Comparison of ENCODE assay signal across 12 cellular contexts in the genomic region with DNA sequence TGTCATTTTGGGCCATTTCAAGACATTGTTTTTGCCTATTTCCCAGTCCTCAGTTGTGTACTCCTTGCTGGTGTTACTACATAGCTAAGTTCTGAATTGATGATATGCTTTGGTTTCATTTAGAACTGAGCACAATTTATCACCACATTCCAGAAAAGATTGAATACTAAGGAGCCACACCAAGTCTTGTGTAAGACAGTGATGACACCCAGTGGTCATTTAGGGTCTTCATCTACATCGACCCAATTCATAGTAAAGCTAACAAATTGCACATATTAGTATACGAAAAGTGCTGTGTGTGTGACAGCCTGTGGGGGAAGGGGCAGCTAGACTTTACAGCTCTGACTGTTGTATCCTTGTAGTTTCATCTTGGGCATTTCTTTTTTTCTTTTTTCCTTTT. TPM values are rescaled to one million over a fixed set of nuclear protein-coding genes. Genes with fewer than 3 reads are reported as not detected.
DNase-seq lines count a peak whose midpoint lies in the region; ATAC-seq, FAIRE-seq and TF ChIP-seq lines count a peak whose summit lies in the region.
"Had no signal": no experiment of that assay in that cellular context is flagged by ENCODE, and none has a peak within 500 bp of the region (broad histone marks: within the 10 kb centered on the region; RNA-seq: fewer than 3 reads in every experiment).

No MANE protein-coding gene starts in this region.

- DNase-seq in A549 (ENCODE audit: low read depth in 1 of 2, low spot score in 1 of 2), result peak in 1 of 2 experiments; percentile 57
- DNase-seq in GM12891 (ENCODE audit: insufficient read length, low spot score), result no peak
- peak; percentile 52 for DNase-seq in RCC 7860 (ENCODE audit: low spot score)
- DNase-seq in heart left ventricle, result no peak
- no peak for DNase-seq in activated CD8-positive, alpha-beta memory T cell treated with anti-CD3 and anti-CD28 coated beads, Interleukin-2, amount 50 U/mL, for 4 hours
- no peak for DNase-seq in stimulated activated naive CD4-positive, alpha-beta T cell (lab: John Stamatoyannopoulos, UW)
- DNase-seq: adrenal gland, transverse colon had no signal

- no peak for TF ChIP-seq EP300 in A549 (IDR thresholded peaks at IDR 0.05)

- H3K27ac ChIP-seq in A549 (no peak overlapping the region), heart left ventricle (no peak overlapping the region)
- H3K27ac ChIP-seq: adrenal gland, transverse colon had no signal

- no peak for FAIRE-seq in A549 (lab: Jason Lieb, UNC)
- FAIRE-seq in GM12891 (lab: Jason Lieb, UNC), result peak; percentile 48
- FAIRE-seq in RCC 7860 (lab: Jason Lieb, UNC), result peak; percentile 41

- peaks cover 2 to 63% (median 20%) of the 10 kb centered on the region in 9 donors for H3K27me3 ChIP-seq in heart left ventricle

- H3K4me1 ChIP-seq in A549 (peaks cover 4% of the 10 kb centered on the region), heart left ventricle (no peaks in the 10 kb centered on the region)
- H3K4me1 ChIP-seq: adrenal gland, transverse colon had no signal

- TF ChIP-seq POLR2A in A549 (IDR thresholded peaks at IDR 0.05; ENCODE audit: low read length) (no peak), GM12891 (IDR thresholded peaks at IDR 0.05; ENCODE audit: low read depth, low read length) (no peak), heart left ventricle (IDR thresholded peaks at IDR 0.05) (no peak)

- POLR2A ChIA-PET in A549 (lab: Yijun Ruan, JAX), result no interaction called here

- no peaks in the 10 kb centered on the region for H3K36me3 ChIP-seq in heart left ventricle
- H3K36me3 ChIP-seq: adrenal gland, transverse colon had no signal

- ATAC-seq in A549, result peak; percentile 74 to 85; a peak in 5 of 6 replicates
- peak in 1 of 4 donors; percentile 45 for ATAC-seq in heart left ventricle
- no peak for ATAC-seq in HG03457 (IDR thresholded peaks at IDR 0.05; ENCODE audit: unreplicated experiment)
- ATAC-seq in GM19328 (IDR thresholded peaks at IDR 0.05; ENCODE audit: unreplicated experiment), result no peak
- ATAC-seq: naive thymus-derived CD4-positive, alpha-beta T cell had no signal

- TF ChIP-seq RAD21 in A549 (conservative IDR thresholded peaks at IDR 0.05 in 1 of 2, IDR thresholded peaks at IDR 0.05 in 1 of 2), result peak; percentile 62 to 77

- H3K4me3 ChIP-seq in A549 (no peak overlapping the region), heart left ventricle (no peak overlapping the region)
- H3K4me3 ChIP-seq: adrenal gland, transverse colon had no signal

- intact Hi-C loops in heart left ventricle (cut with DNase I), result loop anchor here in 5 of 10 donors (5.0 to 10.0 kb wide), 5 partner anchors 411 to 541 kb away; no protein-coding TSS in a partner anchor

- H3K9me3 ChIP-seq in A549 (no peaks in the 10 kb centered on the region), heart left ventricle (no peaks in the 10 kb centered on the region)
- H3K9me3 ChIP-seq: adrenal gland, transverse colon had no signal

- CTCF ChIA-PET in A549 (lab: Yijun Ruan, JAX), result interaction anchor here (0.6 to 7.9 kb wide), 20 partner anchors 9 to 561 kb away, joined by 3 to 82 read pairs (median 4); a partner anchor contains a TSS

- peak; percentile 52 for TF ChIP-seq CTCF in A549 (IDR thresholded peaks at IDR 0.05)
- TF ChIP-seq CTCF in heart left ventricle (IDR thresholded peaks at IDR 0.05), result peak in 11 of 12 donors; percentile 8 to 54 (median 35)

- no peak overlapping the region for H3K4me2 ChIP-seq in A549

- 12% methylated on average over 2 of the region's 2 CpGs for WGBS in A549 (ENCODE audit: missing lambda C conversion rate)
- whole genome bisulfite sequencing in heart left ventricle, 4 donors, result 12 to 25% (median 21%) methylated on average over 2 of the region's 2 CpGs

TF ChIP-seq in A549, 52 proteins besides CTCF, POLR2A, EP300 and RAD21:
- TF ChIP-seq NR3C1 (IDR thresholded peaks at IDR 0.05) (no peak), KDM5A (IDR thresholded peaks at IDR 0.05) (no peak), SMC3 (IDR thresholded peaks at IDR 0.05) (peak; percentile 43; the same call in 2 of the 3 replicates)
TF ChIP-seq in A549: peak in this region for 1.

TF ChIP-seq in GM12891, 5 proteins besides CTCF, POLR2A, EP300 and RAD21:
- TF ChIP-seq SPI1 (IDR thresholded peaks at IDR 0.05; ENCODE audit: low read depth, low read length) (no peak), POU2F2 (IDR thresholded peaks at IDR 0.05; ENCODE audit: low read depth, low read length) (no peak), PAX5 (IDR thresholded peaks at IDR 0.05; ENCODE audit: insufficient read depth, low read length, severe bottlenecking) (no peak), TAF1 (IDR thresholded peaks at IDR 0.05; ENCODE audit: low read depth, low read length) (no peak), POLR2AphosphoS5 (IDR thresholded peaks at IDR 0.05; ENCODE audit: low read depth, low read length) (no peak)

RNA-seq across cellular contexts. Expression of a gene that starts 10.9 kb away (rescaled TPM):
- 0.04 TPM in 2 replicates for polyA plus RNA-seq in A549 (2011; rRNA removed)
- polyA plus RNA-seq in A549 (2012; cell fraction: cytosol; rRNA removed), result 0.22 and 0.41 TPM in 2 replicates
- polyA plus RNA-seq in A549 (2012; cell fraction: nucleus; rRNA removed), result 0.44 and 0.60 TPM in 2 replicates
- 0.17 to 0.25 TPM (median 0.19 TPM) in 3 replicates for polyA plus RNA-seq in A549 (2017; fragmentation: RNase III; extraction: RNeasy Plus Mini Kit Qiagen cat#74134 plus additional on column Dnase treatment)
- polyA minus RNA-seq in A549 (2011; rRNA and poly(A)+ RNA removed), result not detected in 2 replicates
- 0.17 TPM for polyA plus RNA-seq in GM12891 (2012; ENCODE audit: low read depth, missing spikeins)
- total RNA-seq in heart left ventricle, result not detected
- not detected for polyA plus RNA-seq in heart left ventricle
- polyA plus RNA-seq: IgD-negative memory B cell; naive thymus-derived CD4-positive, alpha-beta T cell had no signal

RNA-seq across cellular contexts. Expression of a gene that starts 28.3 kb away (rescaled TPM):
- polyA plus RNA-seq in A549 (2011; rRNA removed), result 0.53 and 1.1 TPM in 2 replicates
- 3.2 and 4.7 TPM in 2 replicates for polyA plus RNA-seq in A549 (2012; cell fraction: cytosol; rRNA removed)
- polyA plus RNA-seq in A549 (2012; cell fraction: nucleus; rRNA removed), result 7.7 and 10.3 TPM in 2 replicates
- 2.4 to 2.9 TPM (median 2.5 TPM) in 3 replicates for polyA plus RNA-seq in A549 (2017; fragmentation: RNase III; extraction: RNeasy Plus Mini Kit Qiagen cat#74134 plus additional on column Dnase treatment)
- polyA minus RNA-seq in A549 (2011; rRNA and poly(A)+ RNA removed), result 0.24 and 1.2 TPM in 2 replicates
- polyA plus RNA-seq in GM12891 (2012; ENCODE audit: low read depth, missing spikeins), result 0.18 TPM
- total RNA-seq in heart left ventricle, result under 1 TPM in 1 of 9 donors, not detected in 8; 0.11 TPM
- polyA plus RNA-seq in heart left ventricle, result under 1 TPM; 0.18 to 0.19 TPM
- total RNA-seq: naive thymus-derived CD4-positive, alpha-beta T cell; transverse colon had no signal
- polyA plus RNA-seq: IgD-negative memory B cell; naive thymus-derived CD4-positive, alpha-beta T cell had no signal

Comparison
In these comparisons a context has a peak if more than half of its experiments do, and no peak if none do; other contexts are left out.
1. ATAC-seq: peak in A549 (2 of 2); none in HG03457 (single experiment) and GM19328 (single experiment).